Comparison of ENCODE assay signal across 1 cellular context in genomic region chr22:23754220-23754919, GRCh38.
TF ChIP-seq lines count a peak whose summit lies in the region.

Gene VPREB3, minus strand, starts transcription at chr22:23754425. Its CDS starts 62 bp downstream, at chr22:23754363.

TF ChIP-seq in SK-N-SH treated with all-trans-retinoic acid at 6 μM for 48 hours, 23 proteins besides CTCF, POLR2A, EP300 and RAD21 (continued from another document):
- TF ChIP-seq PATZ1 (CRISPR knock-in tag; IDR thresholded peaks at IDR 0.05; ENCODE audit: borderline replicate concordance) (no peak), ESRRG (CRISPR knock-in tag; IDR thresholded peaks at IDR 0.05) (no peak), ZNF70 (CRISPR knock-in tag; IDR thresholded peaks at IDR 0.05) (no peak), ZNF8 (CRISPR knock-in tag; IDR thresholded peaks at IDR 0.05) (no peak), CREB5 (CRISPR knock-in tag; IDR thresholded peaks at IDR 0.05; ENCODE audit: low read depth) (no peak), TCF4 (CRISPR knock-in tag; IDR thresholded peaks at IDR 0.05; ENCODE audit: borderline replicate concordance) (no peak)
TF ChIP-seq in SK-N-SH treated with all-trans-retinoic acid at 6 μM for 48 hours: peak in this region for 0.
